ENCODE assay signal across 10 cellular contexts in the genomic region with DNA sequence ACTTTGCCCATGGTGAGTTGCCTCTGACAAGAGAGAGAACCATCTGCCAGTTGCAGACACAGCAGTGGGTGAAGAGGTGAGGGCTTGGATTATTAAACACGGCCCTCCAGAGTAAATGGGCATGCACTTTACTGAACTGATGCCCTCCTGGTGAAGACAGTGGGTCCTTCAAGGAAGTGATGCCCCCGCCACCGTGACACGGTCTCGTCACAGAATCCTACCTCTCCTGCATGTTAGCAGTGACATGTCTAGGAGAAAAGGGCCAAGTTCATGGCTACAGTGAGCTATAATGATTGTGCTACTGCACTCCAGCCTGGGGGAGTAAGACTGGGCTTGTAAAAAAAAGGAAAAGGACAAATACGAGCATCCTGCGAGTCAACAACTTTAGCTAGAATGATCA. TPM values are rescaled to one million over a fixed set of nuclear protein-coding genes. Genes with fewer than 3 reads are reported as not detected.
DNase-seq lines count a peak whose midpoint lies in the region; ATAC-seq and TF ChIP-seq lines count a peak whose summit lies in the region.
"Had no signal": no experiment of that assay in that cellular context is flagged by ENCODE, and none has a peak within 500 bp of the region (broad histone marks: within the 10 kb centered on the region; RNA-seq: fewer than 3 reads in every experiment).

No MANE protein-coding gene starts in this region.

- H3K36me3 ChIP-seq in PC-3 (ENCODE audit: low read depth, low read length) (peaks cover 7% of the 10 kb centered on the region), endodermal cell (ENCODE audit: control insufficient read depth, insufficient read depth, low read length) (peaks cover 39% of the 10 kb centered on the region), ovary (no peaks in the 10 kb centered on the region)

- H4K20me1 ChIP-seq in PC-3 (ENCODE audit: low read length): peaks cover 61% of the 10 kb centered on the region

- peak overlapping the region; percentile 85 for H3K4me2 ChIP-seq in PC-3 (ENCODE audit: low read length)

- peak overlapping the region; percentile 72; the same call in 1 of the 2 replicates for H2AFZ ChIP-seq in PC-3 (ENCODE audit: low read length)

- TF ChIP-seq POLR2A in ovary (IDR thresholded peaks at IDR 0.05): no peak

- H3K4me3 ChIP-seq in PC-3 (ENCODE audit: low read length) (peak overlapping the region; percentile 92), endodermal cell (ENCODE audit: low read length) (peak overlapping the region; percentile 93), ovary (peak overlapping the region; percentile 74)

- H3K9ac ChIP-seq in PC-3 (ENCODE audit: low read length) (peak overlapping the region; percentile 67), endodermal cell (ENCODE audit: extremely low read depth, low read length, poor library complexity, severe bottlenecking) (peak overlapping the region; percentile 80)

- ATAC-seq in CD4-positive, alpha-beta T cell (ENCODE audit: poor library complexity): no peak
- no peak for ATAC-seq in PC-3

- TF ChIP-seq EP300 in ovary (IDR thresholded peaks at IDR 0.05): no peak

- H3K27me3 Mint-ChIP-seq in CD4-positive, alpha-beta T cell: no peaks in the 10 kb centered on the region
- H3K27me3 Mint-ChIP-seq in endodermal cell (ENCODE audit: insufficient read depth): peaks cover 16% of the 10 kb centered on the region

- intact Hi-C loops in CD4-positive, alpha-beta T cell (cut with DNase I, micrococcal nuclease): loop anchor here in 1 of 2 experiments (10.0 kb wide), 1 partner anchor 175 kb away; no protein-coding TSS in a partner anchor
- intact Hi-C loops in PC-3 (cut with micrococcal nuclease): no loop called here
- intact Hi-C loops in ovary (cut with DNase I): loop anchor here in 1 of 4 donors (10.0 kb wide), 1 partner anchor 75 kb away; the partner anchor contains the start of gene PPP2R2D

- H3K4me3 Mint-ChIP-seq in CD4-positive, alpha-beta T cell: peak overlapping the region; percentile 84
- H3K4me3 Mint-ChIP-seq in endodermal cell: peak overlapping the region; percentile 85

- no peaks in the 10 kb centered on the region for H3K9me3 ChIP-seq in CD4-positive, alpha-beta T cell (ENCODE audit: control insufficient read depth, low read length)
- H3K9me3 ChIP-seq in PC-3 (ENCODE audit: low read length) (no peaks in the 10 kb centered on the region), endodermal cell (ENCODE audit: control insufficient read depth, low read length) (peaks cover 8% of the 10 kb centered on the region), ovary (no peaks in the 10 kb centered on the region)

- DNase-seq in CD4-positive, alpha-beta T cell: no peak
- DNase-seq in PC-3 (no peak), endodermal cell (no peak), ovary (no peak), NCI-H345 (lab: John Stamatoyannopoulos, UW) (no peak), NCI-H2107 treated with DMSO at 0.1 percent for 48 hours (lab: John Stamatoyannopoulos, UW; ENCODE audit: unreplicated experiment) (no peak)
- no peak for DNase-seq in effector CD4-positive, alpha-beta T cell
- DNase-seq in NK-92 treated with Interleukin-12 subunit alpha and Interleukin-12 subunit beta, amount 100 ng/mL, for 24 hours (lab: John Stamatoyannopoulos, UW): no peak
- DNase-seq: activated CD4-positive, CD25-positive, alpha-beta regulatory T cell; NCI-H187 treated with DMSO at 0.1 percent for 48 hours had no signal

- CTCF ChIA-PET in CD4-positive, alpha-beta T cell (lab: Charles Lee): interaction anchor here (0.8 kb wide), 1 partner anchor 43 kb away, joined by 3 read pairs; no protein-coding TSS in a partner anchor
- CTCF ChIA-PET in PC-3 (lab: Charles Lee): no interaction called here

- peak overlapping the region; percentile 27 for H3K27ac ChIP-seq in CD4-positive, alpha-beta T cell (ENCODE audit: low read depth, low read length)
- H3K27ac ChIP-seq in PC-3 (ENCODE audit: low read length): no peak overlapping the region
- H3K27ac ChIP-seq in endodermal cell (ENCODE audit: low read depth, low read length): no peak overlapping the region
- H3K27ac ChIP-seq in ovary: peak overlapping the region; percentile 22 to 55

- H3K9me3 Mint-ChIP-seq in CD4-positive, alpha-beta T cell: no peaks in the 10 kb centered on the region
- H3K9me3 Mint-ChIP-seq in endodermal cell: peaks cover 14% of the 10 kb centered on the region

- peak overlapping the region; percentile 94 for H3K27ac Mint-ChIP-seq in CD4-positive, alpha-beta T cell
- H3K27ac Mint-ChIP-seq in endodermal cell: peak overlapping the region; percentile 50

- 80 to 86% methylated on average over 7 of the region's 7 CpGs for WGBS in endodermal cell (ENCODE audit: insufficient coverage in 1 of 2, insufficient read length in 1 of 2), 2 experiments
- WGBS in ovary, 3 donors: 45 to 59% (median 46%) methylated on average over 7 of the region's 7 CpGs

- peaks cover 69% of the 10 kb centered on the region for H3K4me1 Mint-ChIP-seq in CD4-positive, alpha-beta T cell (ENCODE audit: low read depth)
- H3K4me1 Mint-ChIP-seq in endodermal cell: peaks cover 29% of the 10 kb centered on the region

- no peaks in the 10 kb centered on the region for H3K9me2 ChIP-seq in PC-3 (replicated peaks; ENCODE audit: low read length)

- no peak for TF ChIP-seq CTCF in CD4-positive, alpha-beta T cell (IDR thresholded peaks at IDR 0.05)
- TF ChIP-seq CTCF in PC-3 (conservative IDR thresholded peaks at IDR 0.05; ENCODE audit: low read depth, low read length) (no peak), endodermal cell (conservative IDR thresholded peaks at IDR 0.05) (no peak), ovary (IDR thresholded peaks at IDR 0.05) (no peak)

- peaks cover 85% of the 10 kb centered on the region for H3K79me2 ChIP-seq in PC-3 (ENCODE audit: low read length)

- no peaks in the 10 kb centered on the region for H3K27me3 ChIP-seq in CD4-positive, alpha-beta T cell (ENCODE audit: control insufficient read depth, insufficient read depth, low read length)
- H3K27me3 ChIP-seq in PC-3 (ENCODE audit: low read length): no peaks in the 10 kb centered on the region
- peaks cover 7% of the 10 kb centered on the region for H3K27me3 ChIP-seq in endodermal cell (ENCODE audit: control insufficient read depth, insufficient read depth, low read length, poor library complexity, severe bottlenecking)
- H3K27me3 ChIP-seq in ovary: no peaks in the 10 kb centered on the region

- H3K4me1 ChIP-seq in PC-3 (ENCODE audit: insufficient read depth, low read length): peaks cover 33% of the 10 kb centered on the region
- no peaks in the 10 kb centered on the region for H3K4me1 ChIP-seq in endodermal cell (ENCODE audit: control insufficient read depth, insufficient read depth, low read length)
- peaks cover 10% of the 10 kb centered on the region for H3K4me1 ChIP-seq in ovary (ENCODE audit: insufficient read depth)

- POLR2A ChIA-PET in CD4-positive, alpha-beta T cell (lab: Charles Lee): interaction anchor here (1.0 kb wide), 1 partner anchor 74 kb away, joined by 3 read pairs; no protein-coding TSS in a partner anchor
- POLR2A ChIA-PET in PC-3 (lab: Charles Lee; ENCODE audit: unreplicated experiment): no interaction called here

- BruUV-seq in PC-3 (replicated peaks; lab: Mats Ljungman, UMichigan): no TSS peak

- H3F3A ChIP-seq in PC-3 (ENCODE audit: low read length, unreplicated experiment): no peaks in the 10 kb centered on the region

- H3K36me3 Mint-ChIP-seq in CD4-positive, alpha-beta T cell (ENCODE audit: low read depth): peaks cover 11% of the 10 kb centered on the region
- peaks cover 45% of the 10 kb centered on the region for H3K36me3 Mint-ChIP-seq in endodermal cell (ENCODE audit: low read depth)

RNA-seq across cellular contexts. Expression of gene BNIP3, which starts 2.4 kb away (rescaled TPM):
- 10 to 100 TPM; 21.0 to 23.6 TPM for total RNA-seq in CD4-positive, alpha-beta T cell
- total RNA-seq in PC-3 (2014; rRNA removed): 197 and 225 TPM in 2 replicates
- total RNA-seq in endodermal cell: 100 to 1,000 TPM in 1 of 2 donors, 10 to 100 TPM in 1; 93.5 to 108 TPM
- 149 TPM for polyA plus RNA-seq in endodermal cell (2013, experiment 1 of 2)
- 135 TPM for polyA plus RNA-seq in endodermal cell (2013, experiment 2 of 2)
- 100 to 1,000 TPM in 2 of 7 donors, 10 to 100 TPM in 5; 45.1 to 166 (median 70.1) TPM for total RNA-seq in ovary
- polyA plus RNA-seq in ovary: 10 to 100 TPM; 39.8 to 47.6 TPM

Comparison
In these comparisons a context has a peak if more than half of its experiments do, and no peak if none do; other contexts are left out.
1. H3K27ac ChIP-seq: peak in CD4-positive, alpha-beta T cell (single experiment) and ovary (2 of 2); none in PC-3 (single experiment) and endodermal cell (single experiment).
2. Peak in every context shown above with its lines, with median percentiles within 50 percentile points of each other: H3K4me3 ChIP-seq.